1 cellular context compared by ENCODE assay signal in genomic region chr1:93078935-93079654, GRCh38.
TF ChIP-seq lines count a peak whose summit lies in the region.

Gene MTF2, plus strand, starts transcription at chr1:93079283. Its CDS starts 244 bp downstream, at chr1:93079527.

TF ChIP-seq in HepG2, 621 proteins besides CTCF, POLR2A, EP300 and RAD21 (continued from another document and continues in another):
- TF ChIP-seq, protein P1, sequence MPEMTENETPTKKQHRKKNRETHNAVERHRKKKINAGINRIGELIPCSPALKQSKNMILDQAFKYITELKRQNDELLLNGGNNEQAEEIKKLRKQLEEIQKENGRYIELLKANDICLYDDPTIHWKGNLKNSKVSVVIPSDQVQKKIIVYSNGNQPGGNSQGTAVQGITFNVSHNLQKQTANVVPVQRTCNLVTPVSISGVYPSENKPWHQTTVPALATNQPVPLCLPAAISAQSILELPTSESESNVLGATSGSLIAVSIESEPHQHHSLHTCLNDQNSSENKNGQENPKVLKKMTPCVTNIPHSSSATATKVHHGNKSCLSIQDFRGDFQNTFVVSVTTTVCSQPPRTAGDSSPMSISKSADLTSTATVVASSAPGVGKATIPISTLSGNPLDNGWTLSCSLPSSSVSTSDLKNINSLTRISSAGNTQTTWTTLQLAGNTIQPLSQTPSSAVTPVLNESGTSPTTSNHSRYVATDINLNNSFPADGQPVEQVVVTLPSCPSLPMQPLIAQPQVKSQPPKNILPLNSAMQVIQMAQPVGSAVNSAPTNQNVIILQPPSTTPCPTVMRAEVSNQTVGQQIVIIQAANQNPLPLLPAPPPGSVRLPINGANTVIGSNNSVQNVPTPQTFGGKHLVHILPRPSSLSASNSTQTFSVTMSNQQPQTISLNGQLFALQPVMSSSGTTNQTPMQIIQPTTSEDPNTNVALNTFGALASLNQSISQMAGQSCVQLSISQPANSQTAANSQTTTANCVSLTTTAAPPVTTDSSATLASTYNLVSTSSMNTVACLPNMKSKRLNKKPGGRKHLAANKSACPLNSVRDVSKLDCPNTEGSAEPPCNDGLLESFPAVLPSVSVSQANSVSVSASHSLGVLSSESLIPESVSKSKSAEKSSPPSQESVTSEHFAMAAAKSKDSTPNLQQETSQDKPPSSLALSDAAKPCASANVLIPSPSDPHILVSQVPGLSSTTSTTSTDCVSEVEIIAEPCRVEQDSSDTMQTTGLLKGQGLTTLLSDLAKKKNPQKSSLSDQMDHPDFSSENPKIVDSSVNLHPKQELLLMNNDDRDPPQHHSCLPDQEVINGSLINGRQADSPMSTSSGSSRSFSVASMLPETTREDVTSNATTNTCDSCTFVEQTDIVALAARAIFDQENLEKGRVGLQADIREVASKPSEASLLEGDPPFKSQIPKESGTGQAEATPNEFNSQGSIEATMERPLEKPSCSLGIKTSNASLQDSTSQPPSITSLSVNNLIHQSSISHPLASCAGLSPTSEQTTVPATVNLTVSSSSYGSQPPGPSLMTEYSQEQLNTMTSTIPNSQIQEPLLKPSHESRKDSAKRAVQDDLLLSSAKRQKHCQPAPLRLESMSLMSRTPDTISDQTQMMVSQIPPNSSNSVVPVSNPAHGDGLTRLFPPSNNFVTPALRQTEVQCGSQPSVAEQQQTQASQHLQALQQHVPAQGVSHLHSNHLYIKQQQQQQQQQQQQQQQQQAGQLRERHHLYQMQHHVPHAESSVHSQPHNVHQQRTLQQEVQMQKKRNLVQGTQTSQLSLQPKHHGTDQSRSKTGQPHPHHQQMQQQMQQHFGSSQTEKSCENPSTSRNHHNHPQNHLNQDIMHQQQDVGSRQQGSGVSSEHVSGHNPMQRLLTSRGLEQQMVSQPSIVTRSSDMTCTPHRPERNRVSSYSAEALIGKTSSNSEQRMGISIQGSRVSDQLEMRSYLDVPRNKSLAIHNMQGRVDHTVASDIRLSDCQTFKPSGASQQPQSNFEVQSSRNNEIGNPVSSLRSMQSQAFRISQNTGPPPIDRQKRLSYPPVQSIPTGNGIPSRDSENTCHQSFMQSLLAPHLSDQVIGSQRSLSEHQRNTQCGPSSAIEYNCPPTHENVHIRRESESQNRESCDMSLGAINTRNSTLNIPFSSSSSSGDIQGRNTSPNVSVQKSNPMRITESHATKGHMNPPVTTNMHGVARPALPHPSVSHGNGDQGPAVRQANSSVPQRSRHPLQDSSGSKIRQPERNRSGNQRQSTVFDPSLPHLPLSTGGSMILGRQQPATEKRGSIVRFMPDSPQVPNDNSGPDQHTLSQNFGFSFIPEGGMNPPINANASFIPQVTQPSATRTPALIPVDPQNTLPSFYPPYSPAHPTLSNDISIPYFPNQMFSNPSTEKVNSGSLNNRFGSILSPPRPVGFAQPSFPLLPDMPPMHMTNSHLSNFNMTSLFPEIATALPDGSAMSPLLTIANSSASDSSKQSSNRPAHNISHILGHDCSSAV (CRISPR knock-in tag; IDR thresholded peaks at IDR 0.05; ENCODE audit: borderline replicate concordance) = peak; percentile 66; the same call in 1 of the 2 replicates
- TF ChIP-seq POGK (CRISPR knock-in tag; conservative IDR thresholded peaks at IDR 0.05) = peak; percentile 99
- peak; percentile 94 for TF ChIP-seq ISL2 (CRISPR knock-in tag; IDR thresholded peaks at IDR 0.05)
- TF ChIP-seq XBP1 (CRISPR knock-in tag; IDR thresholded peaks at IDR 0.05) = peak; percentile 93
- TF ChIP-seq ZNF784 (CRISPR knock-in tag; IDR thresholded peaks at IDR 0.05; ENCODE audit: borderline replicate concordance) = peak; percentile 99
- TF ChIP-seq ETV6 (CRISPR knock-in tag; conservative IDR thresholded peaks at IDR 0.05) = peak; percentile 97
- peak; percentile 96 for TF ChIP-seq SMYD3 (CRISPR knock-in tag; IDR thresholded peaks at IDR 0.05)
- TF ChIP-seq STAT5B (CRISPR knock-in tag; IDR thresholded peaks at IDR 0.05) = no peak; the same call in 1 of the 2 replicates
- peak; percentile 98 for TF ChIP-seq ZNF614 (CRISPR knock-in tag; IDR thresholded peaks at IDR 0.05; ENCODE audit: borderline replicate concordance)
- TF ChIP-seq, protein P2, sequence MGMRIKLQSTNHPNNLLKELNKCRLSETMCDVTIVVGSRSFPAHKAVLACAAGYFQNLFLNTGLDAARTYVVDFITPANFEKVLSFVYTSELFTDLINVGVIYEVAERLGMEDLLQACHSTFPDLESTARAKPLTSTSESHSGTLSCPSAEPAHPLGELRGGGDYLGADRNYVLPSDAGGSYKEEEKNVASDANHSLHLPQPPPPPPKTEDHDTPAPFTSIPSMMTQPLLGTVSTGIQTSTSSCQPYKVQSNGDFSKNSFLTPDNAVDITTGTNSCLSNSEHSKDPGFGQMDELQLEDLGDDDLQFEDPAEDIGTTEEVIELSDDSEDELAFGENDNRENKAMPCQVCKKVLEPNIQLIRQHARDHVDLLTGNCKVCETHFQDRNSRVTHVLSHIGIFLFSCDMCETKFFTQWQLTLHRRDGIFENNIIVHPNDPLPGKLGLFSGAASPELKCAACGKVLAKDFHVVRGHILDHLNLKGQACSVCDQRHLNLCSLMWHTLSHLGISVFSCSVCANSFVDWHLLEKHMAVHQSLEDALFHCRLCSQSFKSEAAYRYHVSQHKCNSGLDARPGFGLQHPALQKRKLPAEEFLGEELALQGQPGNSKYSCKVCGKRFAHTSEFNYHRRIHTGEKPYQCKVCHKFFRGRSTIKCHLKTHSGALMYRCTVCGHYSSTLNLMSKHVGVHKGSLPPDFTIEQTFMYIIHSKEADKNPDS (CRISPR knock-in tag; IDR thresholded peaks at IDR 0.05) = peak; percentile 96
- no peak for TF ChIP-seq ZNF296 (CRISPR knock-in tag; conservative IDR thresholded peaks at IDR 0.05)
- TF ChIP-seq ZNF256 (CRISPR knock-in tag; conservative IDR thresholded peaks at IDR 0.05) = peak; percentile 97
- TF ChIP-seq ZNF30 (CRISPR knock-in tag; IDR thresholded peaks at IDR 0.05) = peak; percentile 94
- peak; percentile 96 for TF ChIP-seq SOX13 (IDR thresholded peaks at IDR 0.05)
- TF ChIP-seq SOX13 (CRISPR knock-in tag; conservative IDR thresholded peaks at IDR 0.05 in 1 of 2, IDR thresholded peaks at IDR 0.05 in 1 of 2) = peak in 1 of 2 experiments; percentile 99; a peak in 2 of 4 replicates
- peak; percentile 94; the same call in 1 of the 2 replicates for TF ChIP-seq EEA1 (CRISPR knock-in tag; IDR thresholded peaks at IDR 0.05; ENCODE audit: borderline replicate concordance)
- no peak for TF ChIP-seq ZNF674 (CRISPR knock-in tag; IDR thresholded peaks at IDR 0.05; ENCODE audit: low read depth)
- no peak for TF ChIP-seq NCOA5 (CRISPR knock-in tag; IDR thresholded peaks at IDR 0.05)
- TF ChIP-seq KDM1A (CRISPR knock-in tag; IDR thresholded peaks at IDR 0.05) = peak; percentile 71
- peak; percentile 98 for TF ChIP-seq POLR2G (IDR thresholded peaks at IDR 0.05; ENCODE audit: low read depth, low read length)
- TF ChIP-seq ZNF639 (CRISPR knock-in tag; conservative IDR thresholded peaks at IDR 0.05) = peak; percentile 98
- TF ChIP-seq SSRP1 (CRISPR knock-in tag; IDR thresholded peaks at IDR 0.05) = peak; percentile 38; the same call in 1 of the 2 replicates
- peak; percentile 62 for TF ChIP-seq SP2 (CRISPR knock-in tag; IDR thresholded peaks at IDR 0.05)
- TF ChIP-seq ZZZ3 (CRISPR knock-in tag; IDR thresholded peaks at IDR 0.05; ENCODE audit: borderline replicate concordance) = peak; percentile 96
- TF ChIP-seq HNRNPL (IDR thresholded peaks at IDR 0.05; ENCODE audit: low read depth, low read length) = peak; percentile 88
- TF ChIP-seq ZBTB21 (CRISPR knock-in tag; IDR thresholded peaks at IDR 0.05) = no peak; the same call in none of the 2 replicates
- TF ChIP-seq SOX5 (CRISPR knock-in tag; IDR thresholded peaks at IDR 0.05; ENCODE audit: borderline replicate concordance) = peak; percentile 99
- TF ChIP-seq YY1 (IDR thresholded peaks at IDR 0.05; ENCODE audit: insufficient read depth, insufficient replicate concordance, low read depth, low read length) = peak; percentile 97
- TF ChIP-seq ZSCAN22 (CRISPR knock-in tag; IDR thresholded peaks at IDR 0.05) = 0 out of 2 replicates have a peak, but pooled peaks have one; percentile 40
- peak; percentile 88; the same call in 1 of the 2 replicates for TF ChIP-seq GATA4 (IDR thresholded peaks at IDR 0.05; ENCODE audit: borderline replicate concordance, low read depth)
- peak; percentile 93 for TF ChIP-seq LBX2 (CRISPR knock-in tag; IDR thresholded peaks at IDR 0.05; ENCODE audit: borderline replicate concordance)
- TF ChIP-seq ZBTB42 (CRISPR knock-in tag; IDR thresholded peaks at IDR 0.05) = peak; percentile 90; the same call in 1 of the 2 replicates
- TF ChIP-seq, protein P3, sequence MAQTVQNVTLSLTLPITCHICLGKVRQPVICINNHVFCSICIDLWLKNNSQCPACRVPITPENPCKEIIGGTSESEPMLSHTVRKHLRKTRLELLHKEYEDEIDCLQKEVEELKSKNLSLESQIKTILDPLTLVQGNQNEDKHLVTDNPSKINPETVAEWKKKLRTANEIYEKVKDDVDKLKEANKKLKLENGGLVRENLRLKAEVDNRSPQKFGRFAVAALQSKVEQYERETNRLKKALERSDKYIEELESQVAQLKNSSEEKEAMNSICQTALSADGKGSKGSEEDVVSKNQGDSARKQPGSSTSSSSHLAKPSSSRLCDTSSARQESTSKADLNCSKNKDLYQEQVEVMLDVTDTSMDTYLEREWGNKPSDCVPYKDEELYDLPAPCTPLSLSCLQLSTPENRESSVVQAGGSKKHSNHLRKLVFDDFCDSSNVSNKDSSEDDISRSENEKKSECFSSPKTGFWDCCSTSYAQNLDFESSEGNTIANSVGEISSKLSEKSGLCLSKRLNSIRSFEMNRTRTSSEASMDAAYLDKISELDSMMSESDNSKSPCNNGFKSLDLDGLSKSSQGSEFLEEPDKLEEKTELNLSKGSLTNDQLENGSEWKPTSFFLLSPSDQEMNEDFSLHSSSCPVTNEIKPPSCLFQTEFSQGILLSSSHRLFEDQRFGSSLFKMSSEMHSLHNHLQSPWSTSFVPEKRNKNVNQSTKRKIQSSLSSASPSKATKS (CRISPR knock-in tag; IDR thresholded peaks at IDR 0.05) = peak; percentile 96
- no peak for TF ChIP-seq ATM (IDR thresholded peaks at IDR 0.05; ENCODE audit: borderline replicate concordance)
- TF ChIP-seq ZMAT3 (CRISPR knock-in tag; conservative IDR thresholded peaks at IDR 0.05) = peak; percentile 97
- TF ChIP-seq ZBTB10 (CRISPR knock-in tag; IDR thresholded peaks at IDR 0.05; ENCODE audit: borderline replicate concordance) = peak; percentile 92
- TF ChIP-seq ZNF839 (CRISPR knock-in tag; IDR thresholded peaks at IDR 0.05; ENCODE audit: borderline replicate concordance) = peak; percentile 91
- TF ChIP-seq NFE2L2 (IDR thresholded peaks at IDR 0.05; ENCODE audit: low read length) = no peak
- TF ChIP-seq TBL1XR1 (IDR thresholded peaks at IDR 0.05; ENCODE audit: borderline replicate concordance, low read length, partially characterized antibody) = peak; percentile 83
